Comparison of ENCODE assay signal across 33 cellular contexts in the genomic region with DNA sequence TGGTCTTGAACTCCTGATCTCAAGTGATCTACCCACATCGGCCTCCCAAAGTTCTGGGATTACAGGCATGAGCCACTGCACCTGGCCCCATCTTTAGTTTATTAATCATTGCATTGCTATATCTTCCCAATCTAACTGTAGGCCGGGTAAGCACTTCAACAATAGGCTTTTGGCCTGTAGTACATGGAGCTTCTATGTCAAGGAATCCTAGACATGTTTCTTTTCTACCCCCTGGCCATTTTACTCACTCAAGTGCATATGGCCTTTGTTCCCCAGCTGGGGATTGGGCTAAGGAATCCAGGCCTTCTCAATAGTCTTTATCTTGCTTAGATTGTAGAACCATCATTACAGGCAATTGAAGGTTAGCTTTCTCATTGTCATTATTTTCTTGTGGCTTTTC.
DNase-seq lines count a peak whose midpoint lies in the region; ATAC-seq and TF ChIP-seq lines count a peak whose summit lies in the region.
"Had no signal": no experiment of that assay in that cellular context is flagged by ENCODE, and none has a peak within 500 bp of the region (broad histone marks: within the 10 kb centered on the region; RNA-seq: fewer than 3 reads in every experiment).

No MANE protein-coding gene starts in this region.

- no peak overlapping the region for H4K5ac ChIP-seq in mesendoderm (ENCODE audit: low read length)

- H3K18ac ChIP-seq in mesendoderm (ENCODE audit: low read length) (no peak overlapping the region), trophoblast cell (ENCODE audit: low read length) (no peak overlapping the region)

- H3K36me3 ChIP-seq in mesendoderm (ENCODE audit: control insufficient read depth, insufficient read depth, low read length): no peaks in the 10 kb centered on the region
- no peaks in the 10 kb centered on the region for H3K36me3 ChIP-seq in trophoblast cell (ENCODE audit: control insufficient read depth in 1 of 2, insufficient read depth in 2 of 2, low read length in 2 of 2)
- H3K36me3 ChIP-seq in thoracic aorta: no peaks in the 10 kb centered on the region
- no peaks in the 10 kb centered on the region for H3K36me3 ChIP-seq in tibial artery
- H3K36me3 ChIP-seq in psoas muscle (ENCODE audit: insufficient read depth in 1 of 2, low read depth in 1 of 2): no peaks in the 10 kb centered on the region
- H3K36me3 ChIP-seq: BE2C; BLaER1; BLaER1 treated with 17β-estradiol and CSF1 and Interleukin-3, amounts not matched to agents 10 nM and 100 nM had no signal

- H3K9ac ChIP-seq in mesendoderm (ENCODE audit: low read length): no peak overlapping the region
- no peak overlapping the region for H3K9ac ChIP-seq in trophoblast cell (ENCODE audit: low read length)
- H3K9ac ChIP-seq: BLaER1; BLaER1 treated with 17β-estradiol and CSF1 and Interleukin-3, amounts not matched to agents 10 nM and 100 nM had no signal

- no peak overlapping the region for H3K14ac ChIP-seq in trophoblast cell (ENCODE audit: low read length)

- TF ChIP-seq CTCF in thoracic aorta (IDR thresholded peaks at IDR 0.05) (no peak), tibial artery (IDR thresholded peaks at IDR 0.05) (no peak), psoas muscle (IDR thresholded peaks at IDR 0.05) (no peak)

- H2BK5ac ChIP-seq in mesendoderm (ENCODE audit: low read length) (no peak overlapping the region), trophoblast cell (ENCODE audit: low read depth, low read length, poor library complexity) (no peak overlapping the region)

- no peak overlapping the region for H2AFZ ChIP-seq in trophoblast cell (ENCODE audit: insufficient read depth, low read length, poor library complexity)

- H3K4me2 ChIP-seq in mesendoderm (ENCODE audit: low read length) (no peak overlapping the region), trophoblast cell (ENCODE audit: low read length) (no peak overlapping the region)
- H3K4me2 ChIP-seq: A549; BLaER1; BLaER1 treated with 17β-estradiol and CSF1 and Interleukin-3, amounts not matched to agents 10 nM and 100 nM had no signal

- no peak overlapping the region for H2BK15ac ChIP-seq in mesendoderm (replicated peaks; ENCODE audit: low read depth)

- no peak overlapping the region for H4K12ac ChIP-seq in trophoblast cell (ENCODE audit: low read depth, low read length)

- H3K79me2 ChIP-seq in mesendoderm (ENCODE audit: control insufficient read depth, insufficient read depth, low read length) (no peaks in the 10 kb centered on the region), trophoblast cell (ENCODE audit: control insufficient read depth, insufficient read depth, low read length, poor library complexity) (no peaks in the 10 kb centered on the region)

- no peaks in the 10 kb centered on the region for H3K9me3 ChIP-seq in trophoblast cell (ENCODE audit: insufficient read depth, low read depth, low read length)
- no peaks in the 10 kb centered on the region for H3K9me3 ChIP-seq in thoracic aorta
- no peaks in the 10 kb centered on the region for H3K9me3 ChIP-seq in tibial artery
- no peaks in the 10 kb centered on the region for H3K9me3 ChIP-seq in psoas muscle
- H3K9me3 ChIP-seq: A549; BE2C; BLaER1; BLaER1 treated with 17β-estradiol and CSF1 and Interleukin-3, amounts not matched to agents 10 nM and 100 nM; Caco-2 had no signal

- intact Hi-C loops in tibial artery (cut with DNase I; ENCODE audit: low total_unique reads): no loop called here
- intact Hi-C loops in psoas muscle (cut with DNase I): no loop called here

- WGBS in mesendoderm (ENCODE audit: extremely low coverage, insufficient coverage, low lambda C conversion rate): no CpG with 5 or more reads among the region's 2 CpGs
- WGBS in trophoblast cell (ENCODE audit: extremely low coverage, insufficient coverage, insufficient read length): no CpG with 5 or more reads among the region's 2 CpGs
- WGBS in psoas muscle, 3 donors: 90 to 94% (median 94%) methylated on average over 2 of the region's 2 CpGs

- no peak overlapping the region for H3K4ac ChIP-seq in mesendoderm (ENCODE audit: low read depth, low read length)
- no peak overlapping the region for H3K4ac ChIP-seq in trophoblast cell (ENCODE audit: low read depth, low read length)

- DNase-seq in mesendoderm: peak; percentile 23
- peak; percentile 73 to 95 for DNase-seq in trophoblast cell
- DNase-seq in thoracic aorta (ENCODE audit: low spot score): no peak
- DNase-seq in tibial artery: no peak
- no peak for DNase-seq in DMS114 treated with DMSO at 0.1 percent for 48 hours (lab: John Stamatoyannopoulos, UW; ENCODE audit: unreplicated experiment)
- no peak for DNase-seq in psoas muscle
- DNase-seq in SKM-1 treated with dmso at 0.1 percent for 144 hours (lab: John Stamatoyannopoulos, UW; ENCODE audit: unreplicated experiment): no peak
- DNase-seq: 8988T; ACHN; AML-193; BE2C; C1 segment of cervical spinal cord; Caco-2; Calu3; CD4-positive, alpha-beta memory T cell; CD4-positive, alpha-beta T cell; CD4-positive, CD25-positive, alpha-beta regulatory T cell; CD8-positive, alpha-beta memory T cell; CD8-positive, alpha-beta T cell; COR-L47; DMS 273 treated with DMSO at 0.1 percent for 48 hours; DMS153; DMS53; DMS79; DMS79 treated with DMSO at 0.1 percent for 48 hours; DND-41; EL had no signal

- H3K27ac ChIP-seq in mesendoderm (ENCODE audit: low read depth, low read length) (no peak overlapping the region), trophoblast cell (ENCODE audit: low read depth, low read length) (no peak overlapping the region), thoracic aorta (peak overlapping the region; percentile 9 to 10), tibial artery (peak overlapping the region; percentile 49 to 69), psoas muscle (no peak overlapping the region)
- H3K27ac ChIP-seq: 22Rv1; A549; BLaER1; BLaER1 treated with 17β-estradiol and CSF1 and Interleukin-3, amounts not matched to agents 10 nM and 100 nM; C4-2B had no signal

- H3K23ac ChIP-seq in mesendoderm (ENCODE audit: low read length) (no peak overlapping the region), trophoblast cell (ENCODE audit: low read length) (no peak overlapping the region)

- no peak overlapping the region for H2AK5ac ChIP-seq in mesendoderm (ENCODE audit: low read length)
- no peak overlapping the region for H2AK5ac ChIP-seq in trophoblast cell (ENCODE audit: low read length)

- ATAC-seq in thoracic aorta (ENCODE audit: insufficient number of reproducible peaks, low FRiP score, low read depth) (no peak), GM18873 (IDR thresholded peaks at IDR 0.05; ENCODE audit: low FRiP score, unreplicated experiment) (no peak), psoas muscle (no peak)
- ATAC-seq: A549; CD8-positive, alpha-beta T cell had no signal

- H4K91ac ChIP-seq in trophoblast cell (ENCODE audit: low read depth, low read length): no peak overlapping the region

- H3K56ac ChIP-seq in mesendoderm (ENCODE audit: low read length): no peak overlapping the region

- no peaks in the 10 kb centered on the region for H3K79me1 ChIP-seq in mesendoderm (ENCODE audit: low read length)
- no peaks in the 10 kb centered on the region for H3K79me1 ChIP-seq in trophoblast cell (ENCODE audit: low read length)

- no peak overlapping the region for H2BK12ac ChIP-seq in trophoblast cell (ENCODE audit: low read length)

- H3K27me3 ChIP-seq in mesendoderm (ENCODE audit: insufficient read depth, low read length, poor library complexity) (no peaks in the 10 kb centered on the region), trophoblast cell (ENCODE audit: insufficient read depth, low read length) (no peaks in the 10 kb centered on the region), thoracic aorta (replicated peaks; ENCODE audit: insufficient read depth) (no peaks in the 10 kb centered on the region), tibial artery (no peaks in the 10 kb centered on the region), psoas muscle (ENCODE audit: insufficient read depth in 3 of 3, low read length in 2 of 3) (no peaks in the 10 kb centered on the region)
- H3K27me3 ChIP-seq: BLaER1; BLaER1 treated with 17β-estradiol and CSF1 and Interleukin-3, amounts not matched to agents 10 nM and 100 nM had no signal

- H4K8ac ChIP-seq in mesendoderm (ENCODE audit: low read depth, low read length): no peak overlapping the region
- H4K8ac ChIP-seq in trophoblast cell (ENCODE audit: low read depth, low read length): no peak overlapping the region

- H3K4me1 ChIP-seq in mesendoderm (ENCODE audit: control insufficient read depth, low read depth, low read length) (no peaks in the 10 kb centered on the region), trophoblast cell (ENCODE audit: control insufficient read depth in 1 of 2, insufficient read depth in 2 of 2, low read length in 2 of 2) (no peaks in the 10 kb centered on the region), thoracic aorta (ENCODE audit: control insufficient read depth in 1 of 2, low read depth in 2 of 2) (peaks cover 0 to 51% of the 10 kb centered on the region in 2 donors), tibial artery (peaks cover 0 to 55% (median 7%) of the 10 kb centered on the region in 4 donors), psoas muscle (no peaks in the 10 kb centered on the region)
- H3K4me1 ChIP-seq: A549, BE2C, Caco-2 had no signal

- H3K4me3 ChIP-seq in mesendoderm (ENCODE audit: low read length): no peak overlapping the region
- no peak overlapping the region for H3K4me3 ChIP-seq in trophoblast cell (ENCODE audit: low read depth, low read length)
- H3K4me3 ChIP-seq in thoracic aorta: no peak overlapping the region
- H3K4me3 ChIP-seq in tibial artery: no peak overlapping the region
- no peak overlapping the region for H3K4me3 ChIP-seq in psoas muscle
- H3K4me3 ChIP-seq: A549; BLaER1; BLaER1 treated with 17β-estradiol and CSF1 and Interleukin-3, amounts not matched to agents 10 nM and 100 nM had no signal

- H2BK120ac ChIP-seq in mesendoderm (ENCODE audit: low read depth, low read length) (no peak overlapping the region), trophoblast cell (ENCODE audit: insufficient read depth, low read length, poor library complexity) (no peak overlapping the region)

Comparison
In these comparisons a context has a peak if more than half of its experiments do, and no peak if none do; other contexts are left out.
1. DNase-seq: peak in mesendoderm (single experiment) and trophoblast cell (2 of 2); none in thoracic aorta (single experiment), tibial artery (0 of 2), DMS114 treated with DMSO at 0.1 percent for 48 hours (single experiment), psoas muscle (0 of 2) and SKM-1 treated with dmso at 0.1 percent for 144 hours (single experiment).
2. H3K27ac ChIP-seq: peak in thoracic aorta (2 of 2) and tibial artery (2 of 2); none in mesendoderm (single experiment), trophoblast cell (single experiment) and psoas muscle (single experiment).